9 cellular contexts compared by ENCODE assay signal in the genomic region with DNA sequence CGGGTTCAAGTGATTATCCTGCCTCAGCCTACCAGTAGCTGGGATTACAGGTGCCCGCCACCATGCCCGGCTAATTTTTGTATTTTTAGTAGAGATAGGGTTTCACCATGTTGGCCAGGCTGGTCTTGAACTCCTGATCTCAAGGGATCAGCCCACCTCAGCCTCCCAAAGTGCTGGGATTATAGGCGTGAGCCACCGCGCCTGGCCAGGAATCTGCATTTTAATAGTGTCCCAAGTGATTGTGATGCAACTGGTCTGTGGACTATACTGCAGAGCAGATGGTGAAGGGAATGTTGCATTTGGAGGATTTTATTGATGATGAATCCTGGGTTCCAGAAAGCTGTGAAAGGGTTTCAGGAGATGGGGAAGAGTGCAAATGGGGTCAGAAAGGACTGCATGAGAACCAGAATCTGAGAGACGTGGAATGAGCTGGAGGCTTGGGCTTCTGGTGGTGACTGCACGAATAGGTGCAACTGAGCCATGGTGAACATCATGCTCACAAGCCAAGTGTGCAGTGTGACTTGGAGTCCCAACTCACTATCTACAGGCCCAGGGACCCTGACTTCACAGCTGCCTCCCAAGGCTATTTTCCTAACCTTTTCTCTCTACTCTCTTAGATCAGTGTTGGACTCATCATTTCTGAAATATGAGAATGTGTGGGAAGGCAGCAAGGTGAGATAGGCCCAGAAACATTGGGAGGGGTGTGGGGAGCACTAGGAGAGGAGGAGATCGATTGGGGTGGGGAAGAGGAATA. TPM values are rescaled to one million over a fixed set of nuclear protein-coding genes. Genes with fewer than 3 reads are reported as not detected.
DNase-seq lines count a peak whose midpoint lies in the region; ATAC-seq and TF ChIP-seq lines count a peak whose summit lies in the region.
"Had no signal": no experiment of that assay in that cellular context is flagged by ENCODE, and none has a peak within 500 bp of the region (broad histone marks: within the 10 kb centered on the region; RNA-seq: fewer than 3 reads in every experiment).

No MANE protein-coding gene starts in this region.

- H3K4me1 ChIP-seq in SK-N-SH (ENCODE audit: control insufficient read depth in 1 of 2, insufficient read depth in 2 of 2, low read depth in 1 of 2, low read length in 1 of 2) = peaks cover 1 to 10% of the 10 kb centered on the region in 2 experiments; a peak in 3 of 4 replicates
- no peaks in the 10 kb centered on the region for H3K4me1 ChIP-seq in HUES64 (ENCODE audit: insufficient read depth, low read length)

- H3K4me3 ChIP-seq in SK-N-SH (ENCODE audit: low read depth in 2 of 2, low read length in 1 of 2) (no peak overlapping the region), HUES64 (ENCODE audit: low read length) (no peak overlapping the region)
- H3K4me3 ChIP-seq: MG63 had no signal

- H2AFZ ChIP-seq in SK-N-SH (ENCODE audit: low read depth) = no peak overlapping the region

- no peaks in the 10 kb centered on the region for H3K9me2 ChIP-seq in SK-N-SH

- H3K9me3 ChIP-seq in SK-N-SH (no peaks in the 10 kb centered on the region), HUES64 (ENCODE audit: insufficient read depth, low read depth, low read length) (no peaks in the 10 kb centered on the region)
- H3K9me3 ChIP-seq: MG63 had no signal

- TF ChIP-seq EP300 in SK-N-SH (IDR thresholded peaks at IDR 0.05; ENCODE audit: borderline replicate concordance in 1 of 2, low read depth in 1 of 2, low read length in 1 of 2) = no peak

- ATAC-seq in SK-N-SH treated with all-trans-retinoic acid at 6 μM for 48 hours (no peak; the same call in 2 of the 3 replicates), natural killer cell (no peak), HG02840 (IDR thresholded peaks at IDR 0.05; ENCODE audit: low FRiP score, unreplicated experiment) (no peak)
- ATAC-seq in activated naive CD8-positive, alpha-beta T cell treated with anti-CD3 and anti-CD28 coated beads, Interleukin-2, amount 10 ng/mL, durations not matched to agents 7 days and 5 days (ENCODE audit: low read depth) = no peak

- H3K36me3 ChIP-seq in SK-N-SH (replicated peaks in 1 of 2; ENCODE audit: control insufficient read depth in 1 of 2, insufficient read depth in 2 of 2, low read length in 1 of 2) = peaks cover 25 to 29% of the 10 kb centered on the region in 2 experiments
- peaks cover 34% of the 10 kb centered on the region for H3K36me3 ChIP-seq in HUES64 (ENCODE audit: insufficient read depth, low read length)

- intact Hi-C loops in natural killer cell (cut with micrococcal nuclease) = loop anchor here (10.0 kb wide), 3 partner anchors 109 to 179 kb away; a partner anchor contains a TSS

- no peak overlapping the region for H3K4me3 Mint-ChIP-seq in activated naive CD8-positive, alpha-beta T cell treated with anti-CD3 and anti-CD28 coated beads, Interleukin-2, amount 10 ng/mL, durations not matched to agents 7 days and 5 days
- no peak overlapping the region for H3K4me3 Mint-ChIP-seq in natural killer cell

- TF ChIP-seq CTCF in SK-N-SH (IDR thresholded peaks at IDR 0.05) (no peak), natural killer cell (IDR thresholded peaks at IDR 0.05) (no peak)

- no peaks in the 10 kb centered on the region for H3K27me3 Mint-ChIP-seq in activated naive CD8-positive, alpha-beta T cell treated with anti-CD3 and anti-CD28 coated beads, Interleukin-2, amount 10 ng/mL, durations not matched to agents 7 days and 5 days
- no peaks in the 10 kb centered on the region for H3K27me3 Mint-ChIP-seq in natural killer cell (ENCODE audit: low read depth in 2 of 2)

- peaks cover 11% of the 10 kb centered on the region for H3K36me3 Mint-ChIP-seq in activated naive CD8-positive, alpha-beta T cell treated with anti-CD3 and anti-CD28 coated beads, Interleukin-2, amount 10 ng/mL, durations not matched to agents 7 days and 5 days
- H3K36me3 Mint-ChIP-seq in natural killer cell = no peaks in the 10 kb centered on the region

- H4K20me1 ChIP-seq in SK-N-SH (ENCODE audit: insufficient read depth) = peaks cover 14% of the 10 kb centered on the region

- H3K4me1 Mint-ChIP-seq in activated naive CD8-positive, alpha-beta T cell treated with anti-CD3 and anti-CD28 coated beads, Interleukin-2, amount 10 ng/mL, durations not matched to agents 7 days and 5 days = peaks cover 22% of the 10 kb centered on the region
- peaks cover 16 to 23% of the 10 kb centered on the region in 2 donors for H3K4me1 Mint-ChIP-seq in natural killer cell

- TF ChIP-seq RAD21 in SK-N-SH (IDR thresholded peaks at IDR 0.05; ENCODE audit: low read length) = no peak

- H3F3A ChIP-seq in SK-N-SH (replicated peaks; ENCODE audit: insufficient read depth) = peaks cover 36% of the 10 kb centered on the region

- POLR2A ChIA-PET in SK-N-SH (lab: Yijun Ruan, JAX) = interaction anchor here (1.1 to 1.2 kb wide), 3 partner anchors 33 to 58 kb away, joined by 3 to 4 read pairs (median 4); a partner anchor contains a TSS
- POLR2A ChIA-PET in activated naive CD8-positive, alpha-beta T cell treated with anti-CD3 and anti-CD28 coated beads, Interleukin-2, amount 10 ng/mL, durations not matched to agents 7 days and 5 days (lab: Charles Lee) = interaction anchor here (0.7 to 4.6 kb wide), 8 partner anchors 54 to 308 kb away, joined by 3 to 23 read pairs (median 6); a partner anchor contains a TSS

- 82% methylated on average over 8 of the region's 9 CpGs for WGBS in SK-N-SH (ENCODE audit: low lambda C conversion rate)
- WGBS in HUES64 = 80% methylated on average over 8 of the region's 9 CpGs

- CTCF ChIA-PET in SK-N-SH (lab: Yijun Ruan, JAX) = interaction anchor here (0.6 to 3.0 kb wide), 20 partner anchors 13 to 840 kb away, joined by 3 to 21 read pairs (median 6); a partner anchor contains a TSS

- H3K9ac ChIP-seq in SK-N-SH (no peak overlapping the region), HUES64 (ENCODE audit: low read depth, low read length) (no peak overlapping the region)

- H3K27ac ChIP-seq in SK-N-SH (ENCODE audit: low read depth in 2 of 2, low read length in 1 of 2) (peak overlapping the region; percentile 2 to 68; a peak in 1 of 4 replicates), HUES64 (ENCODE audit: low read depth, low read length) (peak overlapping the region; percentile 60; the same call in 1 of the 2 replicates)

- no peak overlapping the region for H3K4me2 ChIP-seq in SK-N-SH

- no peaks in the 10 kb centered on the region for H3K9me3 Mint-ChIP-seq in activated naive CD8-positive, alpha-beta T cell treated with anti-CD3 and anti-CD28 coated beads, Interleukin-2, amount 10 ng/mL, durations not matched to agents 7 days and 5 days
- H3K9me3 Mint-ChIP-seq in natural killer cell = no peaks in the 10 kb centered on the region

- DNase-seq in SK-N-SH (no peak), natural killer cell (no peak), NCI-H748 treated with DMSO at 0.1 percent for 48 hours (lab: John Stamatoyannopoulos, UW) (no peak), NOMO-1 treated with DMSO at 0.1 percent for 48 hours (lab: John Stamatoyannopoulos, UW; ENCODE audit: unreplicated experiment) (no peak)
- no peak for DNase-seq in activated naive CD8-positive, alpha-beta T cell treated with anti-CD3 and anti-CD28 coated beads, Interleukin-2, amount 10 ng/mL, durations not matched to agents 7 days and 5 days

- peaks cover 22% of the 10 kb centered on the region for H3K79me2 ChIP-seq in SK-N-SH (ENCODE audit: insufficient read depth)

- H3K27me3 ChIP-seq in SK-N-SH (ENCODE audit: insufficient read depth) (no peaks in the 10 kb centered on the region), HUES64 (ENCODE audit: insufficient read depth, low read length) (no peaks in the 10 kb centered on the region)
- H3K27me3 ChIP-seq: MG63 had no signal

- peak overlapping the region; percentile 55 for H3K27ac Mint-ChIP-seq in activated naive CD8-positive, alpha-beta T cell treated with anti-CD3 and anti-CD28 coated beads, Interleukin-2, amount 10 ng/mL, durations not matched to agents 7 days and 5 days
- peak overlapping the region; percentile 29 to 81 for H3K27ac Mint-ChIP-seq in natural killer cell

RNA-seq across cellular contexts. Expression of a gene that starts 4.5 kb away (rescaled TPM):
- polyA plus RNA-seq in SK-N-SH (2012; rRNA removed) = 1,500 and 1,782 TPM in 2 replicates
- polyA plus RNA-seq in SK-N-SH (2012; cell fraction: cytosol; rRNA removed) = 1,649 and 1,800 TPM in 2 replicates
- polyA plus RNA-seq in SK-N-SH (2012; cell fraction: nucleus; rRNA removed) = 395 and 584 TPM in 2 replicates
- 2,096 TPM for polyA plus RNA-seq in HUES64 (2013, experiment 1 of 2)
- 2,046 TPM for polyA plus RNA-seq in HUES64 (2013, experiment 2 of 2)
- total RNA-seq in activated naive CD8-positive, alpha-beta T cell treated with anti-CD3 and anti-CD28 coated beads, Interleukin-2, amount 10 ng/mL, durations not matched to agents 7 days and 5 days = 10 to 100 TPM; 39.1 to 42.6 TPM
- 10 to 100 TPM; 29.5 to 50.3 (median 35.5) TPM for total RNA-seq in natural killer cell

RNA-seq across cellular contexts. Expression of a gene that starts 25.4 kb away (rescaled TPM):
- polyA plus RNA-seq in SK-N-SH (2012; rRNA removed) = 2.0 and 3.9 TPM in 2 replicates
- polyA plus RNA-seq in SK-N-SH (2012; cell fraction: cytosol; rRNA removed) = 2.7 and 3.5 TPM in 2 replicates
- 9.5 and 11.2 TPM in 2 replicates for polyA plus RNA-seq in SK-N-SH (2012; cell fraction: nucleus; rRNA removed)
- polyA plus RNA-seq in HUES64 (2013, experiment 1 of 2) = 9.6 TPM
- polyA plus RNA-seq in HUES64 (2013, experiment 2 of 2) = 9.9 TPM
- total RNA-seq in activated naive CD8-positive, alpha-beta T cell treated with anti-CD3 and anti-CD28 coated beads, Interleukin-2, amount 10 ng/mL, durations not matched to agents 7 days and 5 days = 10 to 100 TPM; 14.9 to 18.2 TPM
- 1 to 10 TPM; 4.4 to 5.5 (median 5.5) TPM for total RNA-seq in natural killer cell

RNA-seq across cellular contexts. Expression of a gene that starts 33.8 kb away (rescaled TPM):
- 1.4 and 1.5 TPM in 2 replicates for polyA plus RNA-seq in SK-N-SH (2012; rRNA removed)
- polyA plus RNA-seq in SK-N-SH (2012; cell fraction: cytosol; rRNA removed) = 1.1 and 1.2 TPM in 2 replicates
- polyA plus RNA-seq in SK-N-SH (2012; cell fraction: nucleus; rRNA removed) = 0.99 and 1.1 TPM in 2 replicates
- 21.1 TPM for polyA plus RNA-seq in HUES64 (2013, experiment 1 of 2)
- 26.2 TPM for polyA plus RNA-seq in HUES64 (2013, experiment 2 of 2)
- 1 to 10 TPM; 7.1 to 8.1 TPM for total RNA-seq in activated naive CD8-positive, alpha-beta T cell treated with anti-CD3 and anti-CD28 coated beads, Interleukin-2, amount 10 ng/mL, durations not matched to agents 7 days and 5 days
- total RNA-seq in natural killer cell = under 1 TPM in 2 of 3 donors, not detected in 1; 0.26 to 0.66 TPM

RNA-seq across cellular contexts. Expression of a gene that starts 49.1 kb away (rescaled TPM):
- polyA plus RNA-seq in SK-N-SH (2012; rRNA removed) = 23.2 and 25.7 TPM in 2 replicates
- 14.1 and 18.3 TPM in 2 replicates for polyA plus RNA-seq in SK-N-SH (2012; cell fraction: cytosol; rRNA removed)
- polyA plus RNA-seq in SK-N-SH (2012; cell fraction: nucleus; rRNA removed) = 32.8 and 45.2 TPM in 2 replicates
- polyA plus RNA-seq in HUES64 (2013, experiment 1 of 2) = 15.2 TPM
- polyA plus RNA-seq in HUES64 (2013, experiment 2 of 2) = 16.0 TPM
- total RNA-seq in activated naive CD8-positive, alpha-beta T cell treated with anti-CD3 and anti-CD28 coated beads, Interleukin-2, amount 10 ng/mL, durations not matched to agents 7 days and 5 days = 10 to 100 TPM in 1 of 2 experiments, 1 to 10 TPM in 1; 8.1 to 11.4 TPM
- total RNA-seq in natural killer cell = 10 to 100 TPM; 11.0 to 15.9 (median 14.6) TPM

RNA-seq across cellular contexts. Expression of a gene that starts 58.2 kb away (rescaled TPM):
- 207 and 213 TPM in 2 replicates for polyA plus RNA-seq in SK-N-SH (2012; rRNA removed)
- polyA plus RNA-seq in SK-N-SH (2012; cell fraction: cytosol; rRNA removed) = 228 and 238 TPM in 2 replicates
- polyA plus RNA-seq in SK-N-SH (2012; cell fraction: nucleus; rRNA removed) = 79.9 and 168 TPM in 2 replicates
- 241 TPM for polyA plus RNA-seq in HUES64 (2013, experiment 1 of 2)
- 231 TPM for polyA plus RNA-seq in HUES64 (2013, experiment 2 of 2)
- 100 to 1,000 TPM; 226 to 227 TPM for total RNA-seq in activated naive CD8-positive, alpha-beta T cell treated with anti-CD3 and anti-CD28 coated beads, Interleukin-2, amount 10 ng/mL, durations not matched to agents 7 days and 5 days
- 10 to 100 TPM; 78.5 to 86.4 (median 79.7) TPM for total RNA-seq in natural killer cell

Comparison
In these comparisons a context has a peak if more than half of its experiments do, and no peak if none do; other contexts are left out.
1. RNA of a gene that starts 33.8 kb away (total RNA-seq): 7.1 to 8.1 TPM in activated naive CD8-positive, alpha-beta T cell treated with anti-CD3 and anti-CD28 coated beads, Interleukin-2, amount 10 ng/mL, durations not matched to agents 7 days and 5 days; 0.26 to 0.66 TPM in natural killer cell; every median in the first group is over 4 times any median in the second.